In the genomic region with DNA sequence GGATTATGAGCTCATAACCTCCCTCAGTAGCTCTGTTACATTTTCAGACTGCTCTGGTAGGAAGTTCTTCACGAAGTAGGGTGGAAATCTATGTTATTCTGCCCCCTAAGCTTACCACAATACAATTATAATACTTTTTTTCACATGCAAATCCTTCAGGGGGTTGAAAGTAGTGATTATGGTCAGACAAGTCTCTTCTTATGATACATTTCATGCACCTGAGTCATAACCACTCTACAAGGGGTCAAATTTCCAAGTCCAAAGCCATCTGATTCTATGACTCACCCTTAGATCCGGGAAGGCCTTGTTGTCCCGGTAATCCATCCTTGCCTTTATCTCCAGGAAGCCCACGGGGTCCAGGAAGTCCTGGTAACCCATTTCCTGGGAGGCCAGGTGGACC, we compare ENCODE assay signal across 14 cellular contexts.
A peak's percentile ranks its signal among the peaks of the same experiment; 100 is the strongest.
DNase-seq lines count a peak whose midpoint lies in the region; ATAC-seq, FAIRE-seq and TF ChIP-seq lines count a peak whose summit lies in the region.
"Had no signal": no experiment of that assay in that cellular context is flagged by ENCODE, and none has a peak within 500 bp of the region (broad histone marks: within the 10 kb centered on the region; RNA-seq: fewer than 3 reads in every experiment).

No MANE protein-coding gene starts in this region.

- FAIRE-seq in HTR-8/SVneo (lab: Jason Lieb, UNC), result no peak
- FAIRE-seq: H1 had no signal

- no peaks in the 10 kb centered on the region for H3K9me3 Mint-ChIP-seq in endothelial cell (ENCODE audit: unreplicated experiment)
- H3K9me3 Mint-ChIP-seq: type B pancreatic cell had no signal

- H3K36me3 ChIP-seq in brain microvascular endothelial cell (replicated peaks), result no peaks in the 10 kb centered on the region

- DNase-seq in AG10803 (ENCODE audit: low read depth) (peak; percentile 40), HTR-8/SVneo (ENCODE audit: insufficient read length, low spot score) (peak; percentile 44), brain microvascular endothelial cell (peak; percentile 74), kidney tubule cell (ENCODE audit: low spot score) (peak; percentile 87), SIG-M5 (lab: John Stamatoyannopoulos, UW) (no peak), left lobe of liver (ENCODE audit: low spot score) (no peak), endothelial cell (ENCODE audit: low spot score) (no peak)
- DNase-seq: Kasumi-1, OCI-M1 had no signal

- no peak overlapping the region for H3K4me3 Mint-ChIP-seq in endothelial cell (ENCODE audit: unreplicated experiment)
- H3K4me3 Mint-ChIP-seq: activated naive CD8-positive, alpha-beta T cell; type B pancreatic cell had no signal

- H3K27me3 ChIP-seq in brain microvascular endothelial cell (replicated peaks), result no peaks in the 10 kb centered on the region

- H3K36me3 Mint-ChIP-seq in endothelial cell (ENCODE audit: low read depth, unreplicated experiment), result no peaks in the 10 kb centered on the region
- H3K36me3 Mint-ChIP-seq: activated naive CD8-positive, alpha-beta T cell had no signal

- in situ Hi-C loops in brain microvascular endothelial cell (cut with HindIII; ENCODE audit: low pct_ligation_motif_present, low sequenced_read_pairs), result no loop called here

- no peak overlapping the region for H3K4me3 ChIP-seq in AG10803 (ENCODE audit: low read length)
- H3K4me3 ChIP-seq in brain microvascular endothelial cell (ENCODE audit: low read depth, low read length), result no peak overlapping the region

- H3K27ac Mint-ChIP-seq in endothelial cell (ENCODE audit: unreplicated experiment), result no peak overlapping the region
- H3K27ac Mint-ChIP-seq: activated naive CD8-positive, alpha-beta T cell; type B pancreatic cell had no signal

- TF ChIP-seq CTCF in AG10803 (conservative IDR thresholded peaks at IDR 0.05; ENCODE audit: low read length) (no peak), brain microvascular endothelial cell (IDR thresholded peaks at IDR 0.05; ENCODE audit: low read depth, low read length, missing control alignments) (no peak), endothelial cell (IDR thresholded peaks at IDR 0.05; ENCODE audit: unreplicated experiment) (no peak)

- no peak overlapping the region for H3K27ac ChIP-seq in brain microvascular endothelial cell
- H3K27ac ChIP-seq: C4-2B had no signal

- ATAC-seq in HG03565 (IDR thresholded peaks at IDR 0.05; ENCODE audit: unreplicated experiment) (no peak), left lobe of liver (no peak)

- H3K4me1 Mint-ChIP-seq in endothelial cell (ENCODE audit: unreplicated experiment), result no peaks in the 10 kb centered on the region

- no peaks in the 10 kb centered on the region for H3K27me3 Mint-ChIP-seq in endothelial cell (ENCODE audit: unreplicated experiment)
- H3K27me3 Mint-ChIP-seq: activated naive CD8-positive, alpha-beta T cell; type B pancreatic cell had no signal

Comparison
In these comparisons a context has a peak if more than half of its experiments do, and no peak if none do; other contexts are left out.
1. DNase-seq: peak in AG10803 (single experiment), HTR-8/SVneo (single experiment), brain microvascular endothelial cell (single experiment) and kidney tubule cell (single experiment); none in SIG-M5 (single experiment), left lobe of liver (single experiment) and endothelial cell (single experiment).